In genomic region chr11:100639140-100639539, GRCh38 we compare ENCODE assay signal across 9 cellular contexts. TPM values are rescaled to one million over a fixed set of nuclear protein-coding genes. Genes with fewer than 3 reads are reported as not detected.
A peak's percentile ranks its signal among the peaks of the same experiment; 100 is the strongest.
DNase-seq lines count a peak whose midpoint lies in the region; ATAC-seq and TF ChIP-seq lines count a peak whose summit lies in the region.
"Had no signal": no experiment of that assay in that cellular context is flagged by ENCODE, and none has a peak within 500 bp of the region (broad histone marks: within the 10 kb centered on the region; RNA-seq: fewer than 3 reads in every experiment).

No MANE protein-coding gene starts in this region.

- POLR2A ChIA-PET in OCI-LY7 (lab: Charles Lee): no interaction called here

- intact Hi-C loops in OCI-LY7 (cut with micrococcal nuclease; ENCODE audit: unreplicated experiment): no loop called here

- peak; percentile 1 for DNase-seq in NCI-H2029 (lab: John Stamatoyannopoulos, UW)
- no peak for DNase-seq in NCI-H2029 treated with DMSO at 0.1 percent for 48 hours (lab: John Stamatoyannopoulos, UW)
- DNase-seq in ureter (ENCODE audit: low spot score): peak; percentile 63
- DNase-seq in activated T-cell treated with anti-CD3 and anti-CD28 coated beads, Interleukin-2, amount 50 U/mL, for 1 hour: no peak
- DNase-seq in stimulated activated naive CD4-positive, alpha-beta T cell treated with Interleukin-2 at 50 U/mL for 16 hours (lab: John Stamatoyannopoulos, UW): no peak
- DNase-seq in OCI-LY7 (ENCODE audit: low spot score): no peak
- DNase-seq: 8988T had no signal

- peaks cover 6% of the 10 kb centered on the region for H3K4me1 ChIP-seq in mesodermal cell (ENCODE audit: control insufficient read depth, insufficient read depth, low read length, poor library complexity, severe bottlenecking)
- no peaks in the 10 kb centered on the region for H3K4me1 ChIP-seq in OCI-LY7 (ENCODE audit: insufficient read depth, low read length, poor library complexity, severe bottlenecking)

- peaks cover 7% of the 10 kb centered on the region for H3K9me3 ChIP-seq in mesodermal cell (ENCODE audit: control insufficient read depth, low read length)
- no peaks in the 10 kb centered on the region for H3K9me3 ChIP-seq in OCI-LY7 (ENCODE audit: low read length)

- no peaks in the 10 kb centered on the region for H3K79me2 ChIP-seq in OCI-LY7 (ENCODE audit: insufficient read depth, low read depth, low read length)

- H3K9me2 ChIP-seq in OCI-LY7 (ENCODE audit: insufficient read depth, low read length): no peaks in the 10 kb centered on the region

- no TSS peak for BruUV-seq in OCI-LY7 (replicated peaks; lab: Mats Ljungman, UMichigan)

- CTCF ChIA-PET in OCI-LY7 (lab: Charles Lee; ENCODE audit: unreplicated experiment): no interaction called here

- no peaks in the 10 kb centered on the region for H3K36me3 ChIP-seq in mesodermal cell (ENCODE audit: control insufficient read depth, insufficient read depth, low read length)
- H3K36me3 ChIP-seq in OCI-LY7 (ENCODE audit: insufficient read depth, low read length): no peaks in the 10 kb centered on the region

- H2AFZ ChIP-seq in OCI-LY7 (ENCODE audit: low read length): no peak overlapping the region

- peak overlapping the region; percentile 90 for H3K27ac ChIP-seq in mesodermal cell (ENCODE audit: low read depth, low read length, severe bottlenecking)
- no peak overlapping the region for H3K27ac ChIP-seq in OCI-LY7 (ENCODE audit: low read depth, low read length, poor library complexity, severe bottlenecking)

- WGBS in mesodermal cell (ENCODE audit: insufficient coverage in 2 of 2), 2 experiments: 52 to 54% methylated on average over 9 of the region's 9 CpGs

- H3K4me3 ChIP-seq in mesodermal cell (ENCODE audit: extremely low read depth, insufficient read depth, low read length, poor library complexity, severe bottlenecking): no peak overlapping the region
- H3K4me3 ChIP-seq in OCI-LY7 (ENCODE audit: low read depth, low read length, poor library complexity, severe bottlenecking): no peak overlapping the region

- peak; percentile 76 for ATAC-seq in esophagus mucosa

- no peak for TF ChIP-seq CTCF in OCI-LY7 (conservative IDR thresholded peaks at IDR 0.05; ENCODE audit: low read length)

- no peak overlapping the region for H3K4me2 ChIP-seq in OCI-LY7 (ENCODE audit: low read length)

- no peaks in the 10 kb centered on the region for H4K20me1 ChIP-seq in OCI-LY7 (ENCODE audit: insufficient read depth, low read length)

RNA-seq across cellular contexts. Expression of gene ARHGAP42, which starts 47.9 kb away (rescaled TPM):
- total RNA-seq in esophagus mucosa (4.0 TPM), ureter (32.6 TPM), OCI-LY7 (2022) (not detected in 2 replicates)
- 27.6 TPM for polyA plus RNA-seq in mesodermal cell (2013, experiment 1 of 2)
- 30.4 TPM for polyA plus RNA-seq in mesodermal cell (2013, experiment 2 of 2)
- total RNA-seq in OCI-LY7 (2014; rRNA removed; shearing (Covaris generic)): 0.10 TPM in 1 of 2 replicates, not detected in the other

Comparison
In these comparisons a context has a peak if more than half of its experiments do, and no peak if none do; other contexts are left out.
1. DNase-seq: peak in NCI-H2029 (single experiment) and ureter (single experiment); none in NCI-H2029 treated with DMSO at 0.1 percent for 48 hours (single experiment), activated T-cell treated with anti-CD3 and anti-CD28 coated beads, Interleukin-2, amount 50 U/mL, for 1 hour (single experiment), stimulated activated naive CD4-positive, alpha-beta T cell treated with Interleukin-2 at 50 U/mL for 16 hours (single experiment) and OCI-LY7 (single experiment).